In genomic region chr16:70730016-70730415, GRCh38 we compare ENCODE assay signal across 1 cellular context.
TF ChIP-seq lines count a peak whose summit lies in the region.

No MANE protein-coding gene starts in this region.

TF ChIP-seq in WTC11, 78 proteins besides CTCF, POLR2A, EP300 and RAD21 (continued from another document):
- TF ChIP-seq E2F4 (CRISPR knock-in tag; IDR thresholded peaks at IDR 0.05; ENCODE audit: borderline replicate concordance, low read depth) (no peak), IRF2 (CRISPR knock-in tag; IDR thresholded peaks at IDR 0.05; ENCODE audit: borderline replicate concordance, low read depth) (no peak), NFE2L1 (CRISPR knock-in tag; IDR thresholded peaks at IDR 0.05) (no peak), ATF1 (CRISPR knock-in tag; IDR thresholded peaks at IDR 0.05) (no peak), USF1 (CRISPR knock-in tag; IDR thresholded peaks at IDR 0.05) (no peak), GRHL2 (CRISPR knock-in tag; IDR thresholded peaks at IDR 0.05; ENCODE audit: insufficient replicate concordance, severe bottlenecking) (no peak), GTF2I (CRISPR knock-in tag; conservative IDR thresholded peaks at IDR 0.05) (no peak), CBFB (CRISPR knock-in tag; IDR thresholded peaks at IDR 0.05; ENCODE audit: low read depth) (no peak), ZNF317 (CRISPR knock-in tag; IDR thresholded peaks at IDR 0.05; ENCODE audit: borderline replicate concordance, low read depth) (no peak)
